Comparison of ENCODE assay signal across 10 cellular contexts in the genomic region with DNA sequence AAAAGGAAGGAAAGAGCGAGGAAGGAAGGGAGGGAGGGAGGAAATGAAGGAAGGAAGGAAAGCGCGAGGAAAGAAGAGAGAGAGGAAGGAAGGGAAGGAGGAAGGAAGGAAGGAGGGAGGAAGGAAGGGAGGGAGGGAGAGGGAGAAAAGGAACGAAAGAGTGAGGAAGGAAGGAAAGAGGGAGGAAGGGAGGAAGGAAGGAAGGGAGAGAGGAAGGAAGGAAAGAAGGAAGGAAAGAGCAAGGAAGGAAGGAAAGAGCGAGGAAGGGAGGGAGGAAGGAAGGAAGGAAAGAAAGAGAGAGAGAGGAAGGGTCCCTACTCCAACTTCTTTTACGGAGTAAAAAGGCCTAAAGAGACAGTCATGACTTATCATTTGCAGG. TPM values are rescaled to one million over a fixed set of nuclear protein-coding genes. Genes with fewer than 3 reads are reported as not detected.
DNase-seq lines count a peak whose midpoint lies in the region; ATAC-seq, FAIRE-seq and TF ChIP-seq lines count a peak whose summit lies in the region.
"Had no signal": no experiment of that assay in that cellular context is flagged by ENCODE, and none has a peak within 500 bp of the region (broad histone marks: within the 10 kb centered on the region; RNA-seq: fewer than 3 reads in every experiment).

No MANE protein-coding gene starts in this region.

- H3K27ac Mint-ChIP-seq in neural progenitor cell = peak overlapping the region; percentile 99

- no peaks in the 10 kb centered on the region for H3K9me3 ChIP-seq in BE2C
- H3K9me3 ChIP-seq in OCI-LY7 (ENCODE audit: low read length) = peaks cover 5% of the 10 kb centered on the region; the same call in 1 of the 2 replicates
- H3K9me3 ChIP-seq in endothelial cell of umbilical vein (replicated peaks; ENCODE audit: control insufficient read depth, insufficient read depth, low read length) = no peaks in the 10 kb centered on the region
- no peaks in the 10 kb centered on the region for H3K9me3 ChIP-seq in neural progenitor cell (ENCODE audit: low read depth)

- CTCF ChIA-PET in OCI-LY7 (lab: Charles Lee; ENCODE audit: unreplicated experiment) = no interaction called here
- CTCF ChIA-PET in endothelial cell of umbilical vein (lab: Charles Lee) = interaction anchor here (1.2 to 2.5 kb wide), 2 partner anchors 14 to 18 kb away, joined by 5 to 13 read pairs; a partner anchor contains a TSS

- TF ChIP-seq POLR2A in endothelial cell of umbilical vein (IDR thresholded peaks at IDR 0.05; ENCODE audit: low read depth, low read length) = no peak

- no peak for ATAC-seq in GM19452 (IDR thresholded peaks at IDR 0.05; ENCODE audit: unreplicated experiment)

- H4K20me1 ChIP-seq in OCI-LY7 (ENCODE audit: insufficient read depth, low read length) (no peaks in the 10 kb centered on the region), endothelial cell of umbilical vein (replicated peaks; ENCODE audit: control insufficient read depth, extremely low read depth, insufficient read depth, low read length) (no peaks in the 10 kb centered on the region), neural progenitor cell (ENCODE audit: low read depth) (no peaks in the 10 kb centered on the region)

- intact Hi-C loops in OCI-LY7 (cut with micrococcal nuclease; ENCODE audit: unreplicated experiment) = no loop called here
- intact Hi-C loops in endothelial cell of umbilical vein (cut with micrococcal nuclease) = loop anchor here (1.0 to 5.0 kb wide), 5 partner anchors 28 to 123 kb away; a partner anchor contains a TSS

- H3K79me2 ChIP-seq in OCI-LY7 (ENCODE audit: insufficient read depth, low read depth, low read length) (no peaks in the 10 kb centered on the region), endothelial cell of umbilical vein (ENCODE audit: control insufficient read depth, insufficient read depth, low read length) (no peaks in the 10 kb centered on the region), neural progenitor cell (ENCODE audit: low read depth) (no peaks in the 10 kb centered on the region)

- FAIRE-seq in endothelial cell of umbilical vein (lab: Jason Lieb, UNC) = no peak
- FAIRE-seq: islet of Langerhans had no signal

- TF ChIP-seq CTCF in BE2C (IDR thresholded peaks at IDR 0.05; ENCODE audit: low read depth, low read length) (no peak), OCI-LY7 (conservative IDR thresholded peaks at IDR 0.05; ENCODE audit: low read length) (no peak), endothelial cell of umbilical vein (IDR thresholded peaks at IDR 0.05; ENCODE audit: extremely low read depth in 1 of 2, insufficient read depth in 1 of 2, low read depth in 1 of 2, low read length in 2 of 2) (no peak), neural progenitor cell (IDR thresholded peaks at IDR 0.05) (no peak)

- H3K9ac ChIP-seq in endothelial cell of umbilical vein (replicated peaks; ENCODE audit: extremely low read depth, insufficient read depth, low read length) = peak overlapping the region; percentile 73
- no peak overlapping the region for H3K9ac ChIP-seq in neural progenitor cell

- peaks cover 53% of the 10 kb centered on the region for H3K4me1 Mint-ChIP-seq in neural progenitor cell

- H2AFZ ChIP-seq in OCI-LY7 (ENCODE audit: low read length) = no peak overlapping the region
- peak overlapping the region; percentile 87 for H2AFZ ChIP-seq in endothelial cell of umbilical vein (ENCODE audit: low read depth, low read length)
- peak overlapping the region; percentile 31 for H2AFZ ChIP-seq in neural progenitor cell (replicated peaks)

- H3K27ac ChIP-seq in OCI-LY7 (ENCODE audit: low read depth, low read length, poor library complexity, severe bottlenecking) (no peak overlapping the region), endothelial cell of umbilical vein (ENCODE audit: insufficient read depth, low read depth, low read length) (no peak overlapping the region), neural progenitor cell (peak overlapping the region; percentile 49)

- H3K9me2 ChIP-seq in OCI-LY7 (ENCODE audit: insufficient read depth, low read length) = no peaks in the 10 kb centered on the region

- H3K9me1 ChIP-seq in endothelial cell of umbilical vein (replicated peaks; ENCODE audit: control insufficient read depth, extremely low read depth, insufficient read depth, low read length) = no peaks in the 10 kb centered on the region

- dilution Hi-C loops in endothelial cell of umbilical vein (cut with MboI; ENCODE audit: extremely low pct_ligation_motif_present, low sequenced_read_pairs) = no loop called here

- BruUV-seq in OCI-LY7 (replicated peaks; lab: Mats Ljungman, UMichigan) (no TSS peak), endothelial cell of umbilical vein (replicated peaks; lab: Mats Ljungman, UMichigan) (no TSS peak)

- POLR2A ChIA-PET in OCI-LY7 (lab: Charles Lee) = no interaction called here
- POLR2A ChIA-PET in endothelial cell of umbilical vein (lab: Charles Lee) = interaction anchor here (0.7 kb wide), 1 partner anchor 31 kb away, joined by 3 read pairs; no protein-coding TSS in a partner anchor

- peak overlapping the region; percentile 38; the same call in 1 of the 2 replicates for H3K4me2 ChIP-seq in OCI-LY7 (ENCODE audit: low read length)
- peak overlapping the region; percentile 94 for H3K4me2 ChIP-seq in endothelial cell of umbilical vein (ENCODE audit: insufficient read depth, low read length)
- H3K4me2 ChIP-seq in neural progenitor cell = peak overlapping the region; percentile 92

- H3K36me3 ChIP-seq in BE2C (no peaks in the 10 kb centered on the region), OCI-LY7 (ENCODE audit: insufficient read depth, low read length) (no peaks in the 10 kb centered on the region), endothelial cell of umbilical vein (ENCODE audit: control insufficient read depth in 2 of 2, extremely low read depth in 1 of 2, insufficient read depth in 2 of 2, low read length in 2 of 2) (no peaks in the 10 kb centered on the region), neural progenitor cell (no peaks in the 10 kb centered on the region)

- H3K27me3 Mint-ChIP-seq in neural progenitor cell (ENCODE audit: insufficient read depth, low read depth) = peaks cover 2% of the 10 kb centered on the region

- H3K27me3 ChIP-seq in BE2C = no peaks in the 10 kb centered on the region
- H3K27me3 ChIP-seq in endothelial cell of umbilical vein (ENCODE audit: control insufficient read depth in 2 of 2, insufficient read depth in 2 of 2, low read length in 2 of 2) = peaks cover 5% of the 10 kb centered on the region in 2 experiments
- H3K27me3 ChIP-seq in neural progenitor cell = peaks cover 54% of the 10 kb centered on the region

- DNase-seq in BE2C = no peak
- no peak for DNase-seq in OCI-LY7 (ENCODE audit: low spot score)
- DNase-seq in endothelial cell of umbilical vein (ENCODE audit: low read depth, low spot score) = no peak
- DNase-seq in neural progenitor cell (ENCODE audit: low spot score) = no peak
- DNase-seq in stimulated activated CD4-positive, alpha-beta T cell treated with anti-CD3 and anti-CD28 coated beads, Interleukin-4, amount 100 ng/mL, for 1 hour = no peak
- no peak for DNase-seq in central memory CD4-positive, alpha-beta T cell
- DNase-seq in MV-4-11 (lab: John Stamatoyannopoulos, UW) = no peak
- DNase-seq: NCI-H187 treated with DMSO at 0.1 percent for 48 hours had no signal

- H3K9me3 Mint-ChIP-seq in neural progenitor cell = peaks cover 14% of the 10 kb centered on the region

- H3K4me3 Mint-ChIP-seq in neural progenitor cell = peak overlapping the region; percentile 93

- H3F3A ChIP-seq in neural progenitor cell (ENCODE audit: low read depth) = peaks cover 32% of the 10 kb centered on the region

- peaks cover 24% of the 10 kb centered on the region for H3K36me3 Mint-ChIP-seq in neural progenitor cell

- H3K4me1 ChIP-seq in BE2C = no peaks in the 10 kb centered on the region; the same call in 1 of the 2 replicates
- peaks cover 9% of the 10 kb centered on the region for H3K4me1 ChIP-seq in OCI-LY7 (ENCODE audit: insufficient read depth, low read length, poor library complexity, severe bottlenecking)
- peaks cover 14% of the 10 kb centered on the region for H3K4me1 ChIP-seq in endothelial cell of umbilical vein (ENCODE audit: control insufficient read depth, extremely low read depth, insufficient read depth, low read length)
- H3K4me1 ChIP-seq in neural progenitor cell = peaks cover 13% of the 10 kb centered on the region

- H3K4me3 ChIP-seq in BE2C (ENCODE audit: low read depth, low read length) = peak overlapping the region; percentile 85
- no peak overlapping the region for H3K4me3 ChIP-seq in OCI-LY7 (ENCODE audit: low read depth, low read length, poor library complexity, severe bottlenecking)
- peak overlapping the region in 1 of 3 experiments; percentile 73 for H3K4me3 ChIP-seq in endothelial cell of umbilical vein (replicated peaks in 1 of 3; ENCODE audit: insufficient read depth in 1 of 3, low read depth in 1 of 3, low read length in 3 of 3)
- peak overlapping the region; percentile 61 for H3K4me3 ChIP-seq in neural progenitor cell

TF ChIP-seq in endothelial cell of umbilical vein, 7 proteins besides CTCF, POLR2A, EP300 and RAD21 (continues in another document):
- TF ChIP-seq FOS (IDR thresholded peaks at IDR 0.05; ENCODE audit: borderline replicate concordance, insufficient read depth, low read length) = no peak
- TF ChIP-seq EZH2 (IDR thresholded peaks at IDR 0.05; ENCODE audit: borderline replicate concordance, low read depth, low read length, severe bottlenecking) = no peak
- TF ChIP-seq, protein P1, sequence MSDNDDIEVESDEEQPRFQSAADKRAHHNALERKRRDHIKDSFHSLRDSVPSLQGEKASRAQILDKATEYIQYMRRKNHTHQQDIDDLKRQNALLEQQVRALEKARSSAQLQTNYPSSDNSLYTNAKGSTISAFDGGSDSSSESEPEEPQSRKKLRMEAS (IDR thresholded peaks at IDR 0.05; ENCODE audit: insufficient read depth, insufficient read length) = no peak
- TF ChIP-seq GATA2 (IDR thresholded peaks at IDR 0.05; ENCODE audit: insufficient read depth, insufficient read length, low read depth, low read length) = no peak
- no peak for TF ChIP-seq JUN (IDR thresholded peaks at IDR 0.05; ENCODE audit: borderline replicate concordance, insufficient read depth, insufficient read length, low read depth)
- TF ChIP-seq POLR2AphosphoS5 (IDR thresholded peaks at IDR 0.05; ENCODE audit: insufficient read depth, low read depth, low read length) = no peak

RNA-seq across cellular contexts. Expression of a gene that starts 17.5 kb away (rescaled TPM):
- 37.7 TPM for polyA plus RNA-seq in BE2C (2012; ENCODE audit: insufficient read depth, insufficient read length, low read depth)
- 0.06 and 0.46 TPM in 2 replicates for total RNA-seq in OCI-LY7 (2014; rRNA removed; shearing (Covaris generic))
- total RNA-seq in OCI-LY7 (2022) (0.29 TPM in 1 of 2 replicates, not detected in the other), endothelial cell of umbilical vein (16.4 and 19.7 TPM in 2 replicates), neural progenitor cell (ENCODE audit: low replicate concordance) (87.6 and 90.2 TPM in 2 replicates)
- 6.8 TPM in 2 replicates for polyA plus RNA-seq in endothelial cell of umbilical vein
- 3.7 and 4.9 TPM in 2 replicates for polyA plus RNA-seq in endothelial cell of umbilical vein (2011; cell fraction: cytosol; rRNA removed)
- polyA plus RNA-seq in endothelial cell of umbilical vein (2011; cell fraction: nucleus; rRNA removed) = 9.4 and 12.4 TPM in 2 replicates
- 1.9 and 4.7 TPM in 2 replicates for polyA plus RNA-seq in endothelial cell of umbilical vein (2012)
- 35.6 and 40.0 TPM in 2 replicates for polyA minus RNA-seq in endothelial cell of umbilical vein
- polyA minus RNA-seq in endothelial cell of umbilical vein (2011; cell fraction: cytosol; rRNA and poly(A)+ RNA removed) = 7.2 TPM
- polyA minus RNA-seq in endothelial cell of umbilical vein (2011; cell fraction: nucleus; rRNA and poly(A)+ RNA removed) = 18.8 and 19.6 TPM in 2 replicates

Comparison
In these comparisons a context has a peak if more than half of its experiments do, and no peak if none do; other contexts are left out.
1. H3K4me2 ChIP-seq: peak in every context shown above with its lines; median percentile 94 in endothelial cell of umbilical vein; 92 in neural progenitor cell; 38 in OCI-LY7.
2. RNA of a gene that starts 17.5 kb away (total RNA-seq): 87.6 to 90.2 TPM in neural progenitor cell and 16.4 to 19.7 TPM in endothelial cell of umbilical vein; 0.06 to 0.46 TPM in OCI-LY7; every median in the first group is over 10 times any median in the second.